In genomic region chr11:65650547-65651338, GRCh38 we compare ENCODE assay signal across 10 cellular contexts. TPM values are rescaled to one million over a fixed set of nuclear protein-coding genes. Genes with fewer than 3 reads are reported as not detected.
DNase-seq lines count a peak whose midpoint lies in the region; ATAC-seq and TF ChIP-seq lines count a peak whose summit lies in the region.
"Had no signal": no experiment of that assay in that cellular context is flagged by ENCODE, and none has a peak within 500 bp of the region (broad histone marks: within the 10 kb centered on the region; RNA-seq: fewer than 3 reads in every experiment).

No MANE protein-coding gene starts in this region.

- H3K27me3 ChIP-seq in ascending aorta (no peaks in the 10 kb centered on the region), tibial nerve (no peaks in the 10 kb centered on the region)
- H3K27me3 ChIP-seq: MG63 had no signal

- TF ChIP-seq EP300 in tibial nerve (IDR thresholded peaks at IDR 0.05) = no peak

- H3K4me1 ChIP-seq in ascending aorta (peaks cover 12 to 17% of the 10 kb centered on the region in 2 donors), mucosa of descending colon (ENCODE audit: low read depth) (peaks cover 28% of the 10 kb centered on the region), tibial nerve (peaks cover 0 to 67% (median 35%) of the 10 kb centered on the region in 4 donors)

- WGBS in tibial nerve, 2 donors = 65 to 71% methylated on average over 10 to 16 of the region's 20 CpGs

- POLR2A ChIA-PET in activated naive CD8-positive, alpha-beta T cell treated with anti-CD3 and anti-CD28 coated beads, Interleukin-2, amount 10 ng/mL, durations not matched to agents 7 days and 5 days (lab: Charles Lee) = interaction anchor here (8.8 kb wide), 1 partner anchor 10 kb away, joined by 182 read pairs; the partner anchor contains the start of gene SIPA1

- no peaks in the 10 kb centered on the region for H3K9me3 ChIP-seq in ascending aorta
- no peaks in the 10 kb centered on the region for H3K9me3 ChIP-seq in mucosa of descending colon
- H3K9me3 ChIP-seq in tibial nerve = no peaks in the 10 kb centered on the region
- H3K9me3 ChIP-seq: MG63 had no signal

- peaks cover 28% of the 10 kb centered on the region for H3K4me1 Mint-ChIP-seq in activated naive CD8-positive, alpha-beta T cell treated with anti-CD3 and anti-CD28 coated beads, Interleukin-2, amount 10 ng/mL, durations not matched to agents 7 days and 5 days
- H3K4me1 Mint-ChIP-seq in activated naive CD8-positive, alpha-beta T cell treated with anti-CD3 and anti-CD28 coated beads, Interleukin-2, amount 50 U/mL, for 24 hours = peaks cover 27% of the 10 kb centered on the region

- no peak for ATAC-seq in activated naive CD8-positive, alpha-beta T cell treated with anti-CD3 and anti-CD28 coated beads, Interleukin-2, amount 10 ng/mL, durations not matched to agents 7 days and 5 days (ENCODE audit: low read depth)
- ATAC-seq in activated naive CD8-positive, alpha-beta T cell treated with anti-CD3 and anti-CD28 coated beads, Interleukin-2, amount 50 U/mL, for 24 hours = no peak
- ATAC-seq in mucosa of descending colon (no peak), HG03442 (IDR thresholded peaks at IDR 0.05; ENCODE audit: unreplicated experiment) (no peak), GM21526 (IDR thresholded peaks at IDR 0.05; ENCODE audit: low FRiP score, unreplicated experiment) (no peak)

- no peak overlapping the region for H3K4me3 Mint-ChIP-seq in activated naive CD8-positive, alpha-beta T cell treated with anti-CD3 and anti-CD28 coated beads, Interleukin-2, amount 10 ng/mL, durations not matched to agents 7 days and 5 days
- no peak overlapping the region for H3K4me3 Mint-ChIP-seq in activated naive CD8-positive, alpha-beta T cell treated with anti-CD3 and anti-CD28 coated beads, Interleukin-2, amount 50 U/mL, for 24 hours

- TF ChIP-seq POLR2A in tibial nerve (IDR thresholded peaks at IDR 0.05) = no peak

- no peaks in the 10 kb centered on the region for H3K27me3 Mint-ChIP-seq in activated naive CD8-positive, alpha-beta T cell treated with anti-CD3 and anti-CD28 coated beads, Interleukin-2, amount 10 ng/mL, durations not matched to agents 7 days and 5 days
- peaks cover 3% of the 10 kb centered on the region for H3K27me3 Mint-ChIP-seq in activated naive CD8-positive, alpha-beta T cell treated with anti-CD3 and anti-CD28 coated beads, Interleukin-2, amount 50 U/mL, for 24 hours

- H3K36me3 Mint-ChIP-seq in activated naive CD8-positive, alpha-beta T cell treated with anti-CD3 and anti-CD28 coated beads, Interleukin-2, amount 10 ng/mL, durations not matched to agents 7 days and 5 days = peaks cover 14% of the 10 kb centered on the region
- peaks cover 21% of the 10 kb centered on the region for H3K36me3 Mint-ChIP-seq in activated naive CD8-positive, alpha-beta T cell treated with anti-CD3 and anti-CD28 coated beads, Interleukin-2, amount 50 U/mL, for 24 hours (ENCODE audit: low read depth)

- H3K27ac Mint-ChIP-seq in activated naive CD8-positive, alpha-beta T cell treated with anti-CD3 and anti-CD28 coated beads, Interleukin-2, amount 10 ng/mL, durations not matched to agents 7 days and 5 days = no peak overlapping the region
- H3K27ac Mint-ChIP-seq in activated naive CD8-positive, alpha-beta T cell treated with anti-CD3 and anti-CD28 coated beads, Interleukin-2, amount 50 U/mL, for 24 hours = no peak overlapping the region

- peak overlapping the region; percentile 89 to 93 for H3K27ac ChIP-seq in ascending aorta
- H3K27ac ChIP-seq in tibial nerve = peak overlapping the region; percentile 91 to 93 (median 92)

- intact Hi-C loops in ascending aorta (cut with DNase I) (loop anchor here (5.0 kb wide), 2 partner anchors 78 to 108 kb away; partner anchors contain the start of genes FAM89B and ZNRD2), mucosa of descending colon (cut with DNase I, micrococcal nuclease) (no loop called here)

- peak; percentile 37 for DNase-seq in activated naive CD8-positive, alpha-beta T cell treated with anti-CD3 and anti-CD28 coated beads, Interleukin-2, amount 10 ng/mL, durations not matched to agents 7 days and 5 days
- DNase-seq in activated naive CD8-positive, alpha-beta T cell treated with anti-CD3 and anti-CD28 coated beads, Interleukin-2, amount 50 U/mL, for 24 hours = no peak
- DNase-seq in ascending aorta (ENCODE audit: low spot score in 2 of 2) = no peak
- DNase-seq in mucosa of descending colon = peak in 2 of 3 donors; percentile 42 to 71
- no peak for DNase-seq in tibial nerve (ENCODE audit: low spot score in 2 of 2)
- DNase-seq in NCI-H2196 treated with DMSO at 0.1 percent for 48 hours (lab: John Stamatoyannopoulos, UW; ENCODE audit: unreplicated experiment) = no peak
- DNase-seq: hippocampal formation, MG63 had no signal

- H3K36me3 ChIP-seq in ascending aorta = peaks cover 30 to 48% of the 10 kb centered on the region in 2 donors
- no peaks in the 10 kb centered on the region for H3K36me3 ChIP-seq in mucosa of descending colon (ENCODE audit: low read depth)
- peaks cover 0 to 78% (median 15%) of the 10 kb centered on the region in 3 donors for H3K36me3 ChIP-seq in tibial nerve

- TF ChIP-seq CTCF in ascending aorta (IDR thresholded peaks at IDR 0.05) (no peak), mucosa of descending colon (IDR thresholded peaks at IDR 0.05) (no peak), tibial nerve (IDR thresholded peaks at IDR 0.05) (no peak)

- H3K4me3 ChIP-seq in ascending aorta (no peak overlapping the region), mucosa of descending colon (no peak overlapping the region), tibial nerve (no peak overlapping the region)
- H3K4me3 ChIP-seq: MG63 had no signal

- H3K9me3 Mint-ChIP-seq in activated naive CD8-positive, alpha-beta T cell treated with anti-CD3 and anti-CD28 coated beads, Interleukin-2, amount 10 ng/mL, durations not matched to agents 7 days and 5 days = no peaks in the 10 kb centered on the region
- H3K9me3 Mint-ChIP-seq in activated naive CD8-positive, alpha-beta T cell treated with anti-CD3 and anti-CD28 coated beads, Interleukin-2, amount 50 U/mL, for 24 hours = no peaks in the 10 kb centered on the region

RNA-seq across cellular contexts. Expression of gene RELA, which starts 12.0 kb away (rescaled TPM):
- 100 to 1,000 TPM; 112 to 117 TPM for total RNA-seq in activated naive CD8-positive, alpha-beta T cell treated with anti-CD3 and anti-CD28 coated beads, Interleukin-2, amount 10 ng/mL, durations not matched to agents 7 days and 5 days
- total RNA-seq in ascending aorta (115 TPM), mucosa of descending colon (10 to 100 TPM; 69.1 to 89.6 (median 71.0) TPM), tibial nerve (10 to 100 TPM; 44.6 to 70.8 (median 51.7) TPM)

RNA-seq across cellular contexts. Expression of gene SIPA1, which starts 12.8 kb away (rescaled TPM):
- 100 to 1,000 TPM; 245 to 266 TPM for total RNA-seq in activated naive CD8-positive, alpha-beta T cell treated with anti-CD3 and anti-CD28 coated beads, Interleukin-2, amount 10 ng/mL, durations not matched to agents 7 days and 5 days
- 145 TPM for total RNA-seq in ascending aorta
- 10 to 100 TPM; 23.2 to 52.5 (median 28.1) TPM for total RNA-seq in mucosa of descending colon
- 100 to 1,000 TPM in 1 of 4 donors, 10 to 100 TPM in 3; 50.2 to 103 (median 65.0) TPM for total RNA-seq in tibial nerve

RNA-seq across cellular contexts. Expression of gene PCNX3, which starts 35.2 kb away (rescaled TPM):
- 10 to 100 TPM; 57.2 to 60.2 TPM for total RNA-seq in activated naive CD8-positive, alpha-beta T cell treated with anti-CD3 and anti-CD28 coated beads, Interleukin-2, amount 10 ng/mL, durations not matched to agents 7 days and 5 days
- total RNA-seq in ascending aorta (181 TPM), mucosa of descending colon (10 to 100 TPM; 42.5 to 53.4 (median 47.5) TPM), tibial nerve (10 to 100 TPM; 21.0 to 53.4 (median 29.8) TPM)

RNA-seq across cellular contexts. Expression of gene MAP3K11, which starts 36.7 kb away (rescaled TPM):
- total RNA-seq in activated naive CD8-positive, alpha-beta T cell treated with anti-CD3 and anti-CD28 coated beads, Interleukin-2, amount 10 ng/mL, durations not matched to agents 7 days and 5 days = 10 to 100 TPM; 69.9 to 73.1 TPM
- total RNA-seq in ascending aorta (121 TPM), mucosa of descending colon (100 to 1,000 TPM in 1 of 3 donors, 10 to 100 TPM in 2; 81.6 to 109 (median 95.7) TPM), tibial nerve (100 to 1,000 TPM in 1 of 4 donors, 10 to 100 TPM in 3; 64.2 to 112 (median 83.9) TPM)

RNA-seq across cellular contexts. Expression of gene KCNK7, which starts 55.1 kb away (rescaled TPM):
- total RNA-seq in activated naive CD8-positive, alpha-beta T cell treated with anti-CD3 and anti-CD28 coated beads, Interleukin-2, amount 10 ng/mL, durations not matched to agents 7 days and 5 days = 1 to 10 TPM in 1 of 2 experiments, under 1 TPM in 1; 0.96 to 1.0 TPM
- total RNA-seq in ascending aorta (not detected), mucosa of descending colon (1 to 10 TPM in 2 of 3 donors, under 1 TPM in 1; 0.49 to 1.7 (median 1.5) TPM), tibial nerve (1 to 10 TPM in 2 of 4 donors, under 1 TPM in 1, not detected in 1; 0.63 to 3.3 (median 1.2) TPM)

Comparison
In these comparisons a context has a peak if more than half of its experiments do, and no peak if none do; other contexts are left out.
1. DNase-seq: peak in activated naive CD8-positive, alpha-beta T cell treated with anti-CD3 and anti-CD28 coated beads, Interleukin-2, amount 10 ng/mL, durations not matched to agents 7 days and 5 days (single experiment) and mucosa of descending colon (2 of 3); none in activated naive CD8-positive, alpha-beta T cell treated with anti-CD3 and anti-CD28 coated beads, Interleukin-2, amount 50 U/mL, for 24 hours (single experiment), ascending aorta (0 of 2), tibial nerve (0 of 2) and NCI-H2196 treated with DMSO at 0.1 percent for 48 hours (single experiment).